ENCODE assay signal across 14 cellular contexts in genomic region chr13:112984954-112985802, GRCh38. TPM values are rescaled to one million over a fixed set of nuclear protein-coding genes. Genes with fewer than 3 reads are reported as not detected.
A peak's percentile ranks its signal among the peaks of the same experiment; 100 is the strongest.
DNase-seq lines count a peak whose midpoint lies in the region; ATAC-seq and TF ChIP-seq lines count a peak whose summit lies in the region.
"Had no signal": no experiment of that assay in that cellular context is flagged by ENCODE, and none has a peak within 500 bp of the region (broad histone marks: within the 10 kb centered on the region; RNA-seq: fewer than 3 reads in every experiment).

No MANE protein-coding gene starts in this region.

- H3K79me1 ChIP-seq in neuronal stem cell (ENCODE audit: low read depth, low read length) = peaks cover 22% of the 10 kb centered on the region

- peaks cover 0 to 2% (median 0%) of the 10 kb centered on the region in 5 donors for H3K9me3 Mint-ChIP-seq in CD8-positive, alpha-beta memory T cell
- H3K9me3 Mint-ChIP-seq: activated naive CD4-positive, alpha-beta T cell treated with anti-CD3 and anti-CD28 coated beads, Interleukin-2, amount 50 U/mL, for 24 hours; immature natural killer cell; natural killer cell had no signal

- H4K8ac ChIP-seq in neuronal stem cell (ENCODE audit: low read depth, low read length) = peak overlapping the region; percentile 17

- H4K91ac ChIP-seq in neuronal stem cell (ENCODE audit: low read depth, low read length, poor library complexity) = no peak overlapping the region

- H3K4me1 ChIP-seq in MM.1S (ENCODE audit: low read length) (peaks cover 12% of the 10 kb centered on the region), neuronal stem cell (ENCODE audit: control insufficient read depth in 2 of 2, insufficient read depth in 1 of 2, low read depth in 1 of 2, low read length in 2 of 2) (peaks cover 3 to 16% of the 10 kb centered on the region in 2 donors)
- no peaks in the 10 kb centered on the region for H3K4me1 ChIP-seq in CD8-positive, alpha-beta memory T cell (ENCODE audit: insufficient read depth, low read length)

- peak overlapping the region; percentile 48 for H2AFZ ChIP-seq in MM.1S (ENCODE audit: low read length)
- H2AFZ ChIP-seq in neuronal stem cell (ENCODE audit: low read length) = no peak overlapping the region

- H2BK120ac ChIP-seq in neuronal stem cell (ENCODE audit: low read depth, low read length) = no peak overlapping the region

- no peaks in the 10 kb centered on the region for H3K9me2 ChIP-seq in MM.1S (replicated peaks; ENCODE audit: insufficient read depth, low read length)

- H3K14ac ChIP-seq in neuronal stem cell (ENCODE audit: low read length) = peak overlapping the region; percentile 82

- H2BK12ac ChIP-seq in neuronal stem cell (ENCODE audit: low read length) = no peak overlapping the region

- H3K36me3 Mint-ChIP-seq in CD8-positive, alpha-beta memory T cell = peaks cover 3 to 7% (median 5%) of the 10 kb centered on the region in 3 donors
- H3K36me3 Mint-ChIP-seq: activated naive CD4-positive, alpha-beta T cell treated with anti-CD3 and anti-CD28 coated beads, Interleukin-2, amount 50 U/mL, for 24 hours; immature natural killer cell; natural killer cell had no signal

- intact Hi-C loops in dorsolateral prefrontal cortex (cut with DNase I) = no loop called here

- H4K20me1 ChIP-seq in MM.1S (ENCODE audit: insufficient read depth, low read length) = no peaks in the 10 kb centered on the region

- POLR2A ChIA-PET in CD8-positive, alpha-beta memory T cell (lab: Charles Lee) = no interaction called here

- no peaks in the 10 kb centered on the region for H3F3A ChIP-seq in MM.1S (ENCODE audit: insufficient read depth, low read length)

- no peak overlapping the region for H3K4me3 Mint-ChIP-seq in CD8-positive, alpha-beta memory T cell
- H3K4me3 Mint-ChIP-seq: activated naive CD4-positive, alpha-beta T cell treated with anti-CD3 and anti-CD28 coated beads, Interleukin-2, amount 50 U/mL, for 24 hours; natural killer cell had no signal

- WGBS in neuronal stem cell (ENCODE audit: extremely low coverage in 2 of 2, insufficient read length in 2 of 2, insufficient replicate concordance in 1 of 2), 2 donors = no CpG with 5 or more reads among the region's 30 CpGs

- no peak overlapping the region for H3K4ac ChIP-seq in neuronal stem cell (ENCODE audit: low read length)

- H3K4me3 ChIP-seq in MM.1S (ENCODE audit: low read length) (peak overlapping the region; percentile 57), dorsolateral prefrontal cortex (peak overlapping the region in 30 of 59 donors; percentile 1 to 41 (median 18)), neuronal stem cell (ENCODE audit: low read length in 2 of 2) (no peak overlapping the region)
- H3K4me3 ChIP-seq in CD8-positive, alpha-beta memory T cell (ENCODE audit: low read length) = no peak overlapping the region

- peaks cover 0 to 3% (median 0%) of the 10 kb centered on the region in 3 donors for H3K4me1 Mint-ChIP-seq in CD8-positive, alpha-beta memory T cell
- H3K4me1 Mint-ChIP-seq: immature natural killer cell, natural killer cell had no signal

- peak overlapping the region; percentile 81 for H3K4me2 ChIP-seq in MM.1S (ENCODE audit: low read depth, low read length)
- no peak overlapping the region for H3K4me2 ChIP-seq in neuronal stem cell (ENCODE audit: insufficient read depth, low read length, poor library complexity, severe bottlenecking)

- peak; percentile 74 for DNase-seq in DMS53 (lab: John Stamatoyannopoulos, UW)
- no peak for DNase-seq in DMS53 treated with DMSO at 0.1 percent for 48 hours (lab: John Stamatoyannopoulos, UW; ENCODE audit: unreplicated experiment)
- no peak for DNase-seq in MM.1S
- peak in 1 of 10 donors; percentile 64 for DNase-seq in dorsolateral prefrontal cortex
- DNase-seq in neuronal stem cell (ENCODE audit: low spot score) = no peak
- no peak for DNase-seq in CD8-positive, alpha-beta memory T cell
- DNase-seq: immature natural killer cell, KG1, natural killer cell, NCI-H2029 treated with DMSO at 0.1 percent for 48 hours had no signal

- peak overlapping the region; percentile 76 for H3K18ac ChIP-seq in neuronal stem cell (ENCODE audit: low read length)

- no peak overlapping the region for H2BK15ac ChIP-seq in neuronal stem cell (ENCODE audit: low read length)

- H3K79me2 ChIP-seq in MM.1S (ENCODE audit: low read length) = no peaks in the 10 kb centered on the region

- H2AK5ac ChIP-seq in neuronal stem cell (ENCODE audit: low read depth, low read length) = peak overlapping the region; percentile 70

- no peak overlapping the region for H3K23ac ChIP-seq in neuronal stem cell (ENCODE audit: low read depth, low read length, poor library complexity)

- H3K27me3 Mint-ChIP-seq in CD8-positive, alpha-beta memory T cell = peaks cover 0 to 2% of the 10 kb centered on the region in 2 donors
- H3K27me3 Mint-ChIP-seq: activated naive CD4-positive, alpha-beta T cell treated with anti-CD3 and anti-CD28 coated beads, Interleukin-2, amount 50 U/mL, for 24 hours had no signal

- H2BK5ac ChIP-seq in neuronal stem cell (ENCODE audit: low read length) = peak overlapping the region; percentile 66

- H3K27ac ChIP-seq in MM.1S (ENCODE audit: low read length) (no peak overlapping the region), dorsolateral prefrontal cortex (peak overlapping the region in 36 of 59 donors; percentile 4 to 94 (median 41)), neuronal stem cell (replicated peaks; ENCODE audit: low read length) (no peak overlapping the region)
- H3K27ac ChIP-seq in CD8-positive, alpha-beta memory T cell (ENCODE audit: low read depth, low read length) = no peak overlapping the region
- H3K27ac ChIP-seq: 22Rv1 had no signal

- H3K9me3 ChIP-seq in MM.1S (replicated peaks; ENCODE audit: insufficient read depth, low read length) (no peaks in the 10 kb centered on the region), neuronal stem cell (replicated peaks in 1 of 2; ENCODE audit: control insufficient read depth in 2 of 2, insufficient read depth in 1 of 2, low read depth in 1 of 2, low read length in 2 of 2) (peaks cover 8 to 9% of the 10 kb centered on the region in 2 donors)
- no peaks in the 10 kb centered on the region for H3K9me3 ChIP-seq in CD8-positive, alpha-beta memory T cell (ENCODE audit: low read length)

- H3K36me3 ChIP-seq in MM.1S (replicated peaks; ENCODE audit: insufficient read depth, low read length) (no peaks in the 10 kb centered on the region), neuronal stem cell (replicated peaks in 1 of 2; ENCODE audit: control insufficient read depth in 2 of 2, insufficient read depth in 2 of 2, low read length in 2 of 2) (no peaks in the 10 kb centered on the region)
- no peaks in the 10 kb centered on the region for H3K36me3 ChIP-seq in CD8-positive, alpha-beta memory T cell (ENCODE audit: insufficient read depth, low read length)

- TF ChIP-seq CTCF in MM.1S (IDR thresholded peaks at IDR 0.05; ENCODE audit: low read length) (no peak), dorsolateral prefrontal cortex (IDR thresholded peaks at IDR 0.05 in 54 of 56, conservative IDR thresholded peaks at IDR 0.05 in 2 of 56; ENCODE audit: low read depth in 1 of 56, partially characterized antibody in 56 of 56) (no peak)

- CTCF ChIA-PET in CD8-positive, alpha-beta memory T cell (lab: Charles Lee) = no interaction called here

- H3K27me3 ChIP-seq in MM.1S (replicated peaks; ENCODE audit: insufficient read depth, low read length) = peaks cover 95% of the 10 kb centered on the region
- peaks cover 0 to 2% (median 0%) of the 10 kb centered on the region in 45 donors for H3K27me3 ChIP-seq in dorsolateral prefrontal cortex
- no peaks in the 10 kb centered on the region for H3K27me3 ChIP-seq in neuronal stem cell (ENCODE audit: control insufficient read depth in 3 of 3, insufficient read depth in 3 of 3, low read depth in 1 of 3, low read length in 3 of 3)
- no peaks in the 10 kb centered on the region for H3K27me3 ChIP-seq in CD8-positive, alpha-beta memory T cell (ENCODE audit: insufficient read depth, low read length, poor library complexity, severe bottlenecking)

- peak overlapping the region; percentile 6; the same call in 1 of the 2 replicates for H3K9ac ChIP-seq in MM.1S (ENCODE audit: low read length)
- H3K9ac ChIP-seq in neuronal stem cell (ENCODE audit: low read depth, low read length, poor library complexity) = no peak overlapping the region

- ATAC-seq in GM18511 (IDR thresholded peaks at IDR 0.05; ENCODE audit: unreplicated experiment) (no peak), GM18907 (IDR thresholded peaks at IDR 0.05; ENCODE audit: unreplicated experiment) (no peak)
- ATAC-seq: natural killer cell had no signal

- H3K27ac Mint-ChIP-seq in CD8-positive, alpha-beta memory T cell = no peak overlapping the region
- H3K27ac Mint-ChIP-seq: activated naive CD4-positive, alpha-beta T cell treated with anti-CD3 and anti-CD28 coated beads, Interleukin-2, amount 50 U/mL, for 24 hours; immature natural killer cell; natural killer cell had no signal

RNA-seq across cellular contexts. Expression of gene MCF2L, which starts 16.2 kb away (rescaled TPM):
- 100 to 1,000 TPM; 181 to 436 (median 311) TPM for total RNA-seq in dorsolateral prefrontal cortex
- polyA plus RNA-seq in neuronal stem cell (2013, experiment 1 of 2) = 20.8 TPM
- 20.3 TPM for polyA plus RNA-seq in neuronal stem cell (2013, experiment 2 of 2)
- 1 to 10 TPM; 9.1 to 9.6 TPM for total RNA-seq in CD8-positive, alpha-beta memory T cell
- 2.5 TPM for polyA plus RNA-seq in CD8-positive, alpha-beta memory T cell

Comparison
In these comparisons a context has a peak if more than half of its experiments do, and no peak if none do; other contexts are left out.
1. H3K27ac ChIP-seq: peak in dorsolateral prefrontal cortex (36 of 59); none in MM.1S (single experiment), neuronal stem cell (single experiment) and CD8-positive, alpha-beta memory T cell (single experiment).
2. H3K4me3 ChIP-seq: peak in MM.1S (single experiment) and dorsolateral prefrontal cortex (30 of 59); none in neuronal stem cell (0 of 2) and CD8-positive, alpha-beta memory T cell (single experiment).
3. RNA of gene MCF2L, which starts 16.2 kb away (total RNA-seq): 181 to 436 TPM in dorsolateral prefrontal cortex; 9.1 to 9.6 TPM in CD8-positive, alpha-beta memory T cell; every median in the first group is over 10 times any median in the second.